Comparison of ENCODE assay signal across 21 cellular contexts in the genomic region with DNA sequence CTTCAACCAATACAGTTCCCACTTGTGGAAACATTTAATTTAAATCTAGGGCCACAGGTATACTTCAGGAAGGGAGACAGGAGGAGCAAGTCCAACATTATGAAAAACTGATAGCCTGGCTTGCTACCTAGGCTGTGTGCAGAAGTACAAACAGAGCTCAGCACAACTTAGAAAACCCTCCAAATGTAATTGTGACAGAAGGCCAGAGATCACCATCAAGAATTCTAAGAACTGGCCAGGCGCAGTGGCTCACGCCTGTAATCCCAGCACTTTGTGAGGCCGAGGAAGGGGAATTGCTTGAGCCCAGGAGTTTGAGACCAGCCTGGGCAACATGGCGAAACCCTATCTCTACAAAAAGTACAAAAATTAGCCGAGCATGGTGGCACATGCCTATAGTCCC. TPM values are rescaled to one million over a fixed set of nuclear protein-coding genes. Genes with fewer than 3 reads are reported as not detected.
DNase-seq lines count a peak whose midpoint lies in the region; ATAC-seq, FAIRE-seq and TF ChIP-seq lines count a peak whose summit lies in the region.
"Had no signal": no experiment of that assay in that cellular context is flagged by ENCODE, and none has a peak within 500 bp of the region (broad histone marks: within the 10 kb centered on the region; RNA-seq: fewer than 3 reads in every experiment).

No MANE protein-coding gene starts in this region.

- no peaks in the 10 kb centered on the region for H3K79me1 ChIP-seq in trophoblast cell (ENCODE audit: low read length)

- peaks cover 69 to 96% (median 80%) of the 10 kb centered on the region in 4 donors for H3K4me1 Mint-ChIP-seq in CD4-positive, alpha-beta memory T cell
- peaks cover 37% of the 10 kb centered on the region for H3K4me1 Mint-ChIP-seq in astrocyte (ENCODE audit: low read depth, unreplicated experiment)

- peak overlapping the region; percentile 40 for H3K4ac ChIP-seq in trophoblast cell (ENCODE audit: low read depth, low read length)

- FAIRE-seq in astrocyte (lab: Jason Lieb, UNC) = no peak
- FAIRE-seq: D721Med, H1 had no signal

- H2AK5ac ChIP-seq in trophoblast cell (ENCODE audit: low read length) = no peak overlapping the region

- no peak overlapping the region for H4K8ac ChIP-seq in trophoblast cell (ENCODE audit: low read depth, low read length)

- H3K4me1 ChIP-seq in CD4-positive, alpha-beta memory T cell (ENCODE audit: insufficient read depth, low read length) = peaks cover 96% of the 10 kb centered on the region
- H3K4me1 ChIP-seq in astrocyte (ENCODE audit: insufficient read depth, low read length) (peaks cover 4% of the 10 kb centered on the region), trophoblast cell (ENCODE audit: control insufficient read depth in 1 of 2, insufficient read depth in 2 of 2, low read length in 2 of 2) (peaks cover 6% of the 10 kb centered on the region in 2 experiments), left ventricle myocardium inferior (peaks cover 22% of the 10 kb centered on the region)

- no peak overlapping the region for H3K27ac ChIP-seq in CD4-positive, alpha-beta memory T cell (ENCODE audit: low read depth, low read length)
- H3K27ac ChIP-seq in astrocyte (ENCODE audit: low read depth, low read length) (no peak overlapping the region), trophoblast cell (ENCODE audit: low read depth, low read length) (no peak overlapping the region), left ventricle myocardium inferior (replicated peaks) (no peak overlapping the region)
- H3K27ac ChIP-seq: C4-2B, SJSA1 had no signal

- DNase-seq in CD4-positive, alpha-beta memory T cell = no peak
- no peak for DNase-seq in astrocyte (ENCODE audit: low read depth)
- DNase-seq in trophoblast cell = no peak
- DNase-seq in left ventricle myocardium inferior = no peak
- DNase-seq: KG1, MG63, NCI-H1105 treated with DMSO at 0.1 percent for 48 hours, NCI-H146, NCI-H1930, NCI-H2107, NCI-H524 treated with DMSO at 0.1 percent for 48 hours, NCI-H774, PC-3 had no signal

- WGBS in trophoblast cell (ENCODE audit: extremely low coverage, insufficient coverage, insufficient read length) = no CpG with 5 or more reads among the region's 5 CpGs

- no peaks in the 10 kb centered on the region for H3K36me3 ChIP-seq in CD4-positive, alpha-beta memory T cell (ENCODE audit: insufficient read depth, low read length)
- H3K36me3 ChIP-seq in astrocyte (ENCODE audit: insufficient read depth, low read length) (no peaks in the 10 kb centered on the region), trophoblast cell (ENCODE audit: control insufficient read depth in 1 of 2, insufficient read depth in 2 of 2, low read length in 2 of 2) (no peaks in the 10 kb centered on the region), left ventricle myocardium inferior (no peaks in the 10 kb centered on the region)
- H3K36me3 ChIP-seq: MG63, SJSA1 had no signal

- no peaks in the 10 kb centered on the region for H3K9me3 Mint-ChIP-seq in CD4-positive, alpha-beta memory T cell
- H3K9me3 Mint-ChIP-seq in astrocyte (ENCODE audit: unreplicated experiment) = no peaks in the 10 kb centered on the region

- H3K27me3 ChIP-seq in CD4-positive, alpha-beta memory T cell (ENCODE audit: insufficient read depth, low read length) = no peaks in the 10 kb centered on the region
- no peaks in the 10 kb centered on the region for H3K27me3 ChIP-seq in astrocyte (ENCODE audit: insufficient read depth, low read length)
- no peaks in the 10 kb centered on the region for H3K27me3 ChIP-seq in trophoblast cell (ENCODE audit: insufficient read depth, low read length)
- H3K27me3 ChIP-seq in left ventricle myocardium inferior (ENCODE audit: low read depth) = no peaks in the 10 kb centered on the region
- H3K27me3 ChIP-seq: MG63, SJSA1 had no signal

- intact Hi-C loops in CD4-positive, alpha-beta memory T cell (cut with micrococcal nuclease) = no loop called here
- intact Hi-C loops in left ventricle myocardium inferior (cut with micrococcal nuclease) = no loop called here

- no peak overlapping the region for H2BK12ac ChIP-seq in trophoblast cell (ENCODE audit: low read length)

- TF ChIP-seq CTCF in astrocyte (IDR thresholded peaks at IDR 0.05; ENCODE audit: insufficient read depth, low read depth, low read length) (no peak), left ventricle myocardium inferior (IDR thresholded peaks at IDR 0.05; ENCODE audit: borderline replicate concordance) (no peak)

- H3K9ac ChIP-seq in astrocyte (ENCODE audit: low read length) = no peak overlapping the region
- no peak overlapping the region for H3K9ac ChIP-seq in trophoblast cell (ENCODE audit: low read length)

- no peak overlapping the region for H4K91ac ChIP-seq in trophoblast cell (ENCODE audit: low read depth, low read length)

- ATAC-seq in GM19455 (IDR thresholded peaks at IDR 0.05; ENCODE audit: unreplicated experiment) = no peak
- ATAC-seq in HG02759 (IDR thresholded peaks at IDR 0.05; ENCODE audit: unreplicated experiment) = no peak
- ATAC-seq in GM19467 (IDR thresholded peaks at IDR 0.05; ENCODE audit: unreplicated experiment) = no peak
- ATAC-seq: Right ventricle myocardium inferior had no signal

- no peaks in the 10 kb centered on the region for H3K27me3 Mint-ChIP-seq in CD4-positive, alpha-beta memory T cell
- H3K27me3 Mint-ChIP-seq in astrocyte (ENCODE audit: low read depth, unreplicated experiment) = no peaks in the 10 kb centered on the region

- no peak overlapping the region for H3K27ac Mint-ChIP-seq in CD4-positive, alpha-beta memory T cell
- peak overlapping the region; percentile 54 for H3K27ac Mint-ChIP-seq in astrocyte (ENCODE audit: unreplicated experiment)

- H2BK5ac ChIP-seq in trophoblast cell (ENCODE audit: low read depth, low read length, poor library complexity) = no peak overlapping the region

- H3K79me2 ChIP-seq in astrocyte (ENCODE audit: insufficient read depth, low read length) (peaks cover 99% of the 10 kb centered on the region), trophoblast cell (ENCODE audit: control insufficient read depth, insufficient read depth, low read length, poor library complexity) (peaks cover 9% of the 10 kb centered on the region)

- H3K4me3 Mint-ChIP-seq in CD4-positive, alpha-beta memory T cell = peak overlapping the region in 5 of 8 donors; percentile 15 to 57 (median 21)
- H3K4me3 Mint-ChIP-seq in astrocyte (ENCODE audit: unreplicated experiment) = no peak overlapping the region

- H2BK120ac ChIP-seq in trophoblast cell (ENCODE audit: insufficient read depth, low read length, poor library complexity) = no peak overlapping the region

- H3K36me3 Mint-ChIP-seq in CD4-positive, alpha-beta memory T cell = peaks cover 0 to 8% of the 10 kb centered on the region in 2 donors
- H3K36me3 Mint-ChIP-seq in astrocyte (ENCODE audit: low read depth, unreplicated experiment) = no peaks in the 10 kb centered on the region

- POLR2A ChIA-PET in CD4-positive, alpha-beta memory T cell (lab: Charles Lee; ENCODE audit: partially characterized antibody) = interaction anchor here (0.6 to 6.2 kb wide), 2 partner anchors 15 to 169 kb away, joined by 3 to 30 read pairs; a partner anchor contains a TSS

- no peak overlapping the region for H2AFZ ChIP-seq in astrocyte (ENCODE audit: low read depth, low read length)
- H2AFZ ChIP-seq in trophoblast cell (ENCODE audit: insufficient read depth, low read length, poor library complexity) = no peak overlapping the region

- no peak overlapping the region for H3K4me3 ChIP-seq in CD4-positive, alpha-beta memory T cell (ENCODE audit: low read length in 2 of 2)
- H3K4me3 ChIP-seq in astrocyte (ENCODE audit: insufficient read depth, low read depth, low read length) = no peak overlapping the region
- H3K4me3 ChIP-seq in trophoblast cell (ENCODE audit: low read depth, low read length) = no peak overlapping the region
- no peak overlapping the region for H3K4me3 ChIP-seq in left ventricle myocardium inferior
- H3K4me3 ChIP-seq: MG63, SJSA1 had no signal

- no peak overlapping the region for H4K12ac ChIP-seq in trophoblast cell (ENCODE audit: low read depth, low read length)

- CTCF ChIA-PET in CD4-positive, alpha-beta memory T cell (lab: Charles Lee; ENCODE audit: partially characterized antibody) = interaction anchor here (0.8 kb wide), 1 partner anchor 90 kb away, joined by 3 read pairs; no protein-coding TSS in a partner anchor

- no peak overlapping the region for H3K23ac ChIP-seq in trophoblast cell (ENCODE audit: low read length)

- H3K14ac ChIP-seq in trophoblast cell (ENCODE audit: low read length) = no peak overlapping the region

- peaks cover 37% of the 10 kb centered on the region for H4K20me1 ChIP-seq in astrocyte (ENCODE audit: insufficient read depth, low read length)

- no peaks in the 10 kb centered on the region for H3K9me3 ChIP-seq in CD4-positive, alpha-beta memory T cell (ENCODE audit: control insufficient read depth in 1 of 2, low read length in 2 of 2)
- H3K9me3 ChIP-seq in astrocyte (ENCODE audit: insufficient read depth, low read depth, low read length) (no peaks in the 10 kb centered on the region), trophoblast cell (ENCODE audit: insufficient read depth, low read depth, low read length) (no peaks in the 10 kb centered on the region), left ventricle myocardium inferior (replicated peaks) (no peaks in the 10 kb centered on the region)
- H3K9me3 ChIP-seq: MG63, SJSA1 had no signal

- H3K18ac ChIP-seq in trophoblast cell (ENCODE audit: low read length) = no peak overlapping the region

- H3K4me2 ChIP-seq in astrocyte (ENCODE audit: low read length) (no peak overlapping the region), trophoblast cell (ENCODE audit: low read length) (no peak overlapping the region)

RNA-seq across cellular contexts. Expression of a gene that starts 14.1 kb away (rescaled TPM):
- 10 to 100 TPM; 84.2 to 86.0 TPM for total RNA-seq in CD4-positive, alpha-beta memory T cell
- polyA plus RNA-seq in CD4-positive, alpha-beta memory T cell = 10 to 100 TPM; 57.3 to 61.0 TPM
- 48.9 and 54.7 TPM in 2 replicates for total RNA-seq in astrocyte
- 116 and 124 TPM in 2 replicates for polyA plus RNA-seq in trophoblast cell (2013)
- total RNA-seq in left ventricle myocardium inferior = 10.7 TPM
